8 cellular contexts compared by ENCODE assay signal in genomic region chr15:78077053-78077859, GRCh38. TPM values are rescaled to one million over a fixed set of nuclear protein-coding genes. Genes with fewer than 3 reads are reported as not detected.
DNase-seq lines count a peak whose midpoint lies in the region; ATAC-seq lines count a peak whose summit lies in the region.

Gene TBC1D2B (minus strand): TSS chr15:78077711. CDS start chr15:78077652, 59 bp downstream.

- peak within 1 kb of the TSS; percentile 69 to 90 for H3K4ac ChIP-seq in mesenchymal stem cell (ENCODE audit: low read depth in 1 of 2, low read length in 2 of 2)

- H2BK12ac ChIP-seq in mesenchymal stem cell (ENCODE audit: low read length in 2 of 2) = peak within 1 kb of the TSS; percentile 23 to 29

- peak within 1 kb of the TSS; percentile 68 to 97 for H3K14ac ChIP-seq in mesenchymal stem cell (ENCODE audit: low read length in 2 of 2)

- no peaks in the 10 kb centered on the region for H3K9me3 Mint-ChIP-seq in activated CD8-positive, alpha-beta T cell treated with anti-CD3 and anti-CD28 coated beads, Interleukin-2, amount 10 ng/mL, durations not matched to agents 7 days and 5 days (ENCODE audit: insufficient read depth)

- peak within 1 kb of the TSS; percentile 88 for H2BK15ac ChIP-seq in mesenchymal stem cell (ENCODE audit: low read depth, poor library complexity, severe bottlenecking)

- peak within 1 kb of the TSS; percentile 90 for H4K91ac ChIP-seq in mesenchymal stem cell (ENCODE audit: low read length)

- H4K8ac ChIP-seq in mesenchymal stem cell (ENCODE audit: low read length) = peak within 1 kb of the TSS; percentile 90

- no peaks in the 10 kb centered on the region for H3K27me3 Mint-ChIP-seq in activated CD8-positive, alpha-beta T cell treated with anti-CD3 and anti-CD28 coated beads, Interleukin-2, amount 10 ng/mL, durations not matched to agents 7 days and 5 days (ENCODE audit: low read depth)

- peak within 1 kb of the TSS; percentile 14 for H2AK5ac ChIP-seq in mesenchymal stem cell (ENCODE audit: low read length, severe bottlenecking)

- peak; percentile 81 for ATAC-seq in HG02885 (IDR thresholded peaks at IDR 0.05; ENCODE audit: poor library complexity, unreplicated experiment)
- ATAC-seq in activated CD8-positive, alpha-beta T cell treated with anti-CD3 and anti-CD28 coated beads, Interleukin-2, amount 10 ng/mL, durations not matched to agents 7 days and 5 days = peak; percentile 83

- peak within 1 kb of the TSS; percentile 72 for H3K27ac ChIP-seq in effector memory CD4-positive, alpha-beta T cell (ENCODE audit: insufficient read depth, low read length, poor library complexity, severe bottlenecking)
- H3K27ac ChIP-seq in mesenchymal stem cell (ENCODE audit: low read length, poor library complexity, severe bottlenecking) = peak within 1 kb of the TSS; percentile 95

- POLR2A ChIA-PET in activated CD8-positive, alpha-beta T cell treated with anti-CD3 and anti-CD28 coated beads, Interleukin-2, amount 10 ng/mL, durations not matched to agents 7 days and 5 days (lab: Charles Lee) = interaction anchor here (0.9 to 1.7 kb wide), 3 partner anchors 26 to 42 kb away, joined by 4 to 5 read pairs (median 4); no protein-coding TSS in a partner anchor

- peak within 1 kb of the TSS; percentile 8 for H2AFZ ChIP-seq in mesenchymal stem cell (ENCODE audit: low read depth, low read length)

- peak within 1 kb of the TSS; percentile 60 to 99 for H3K18ac ChIP-seq in mesenchymal stem cell (ENCODE audit: low read depth in 1 of 2, low read length in 2 of 2)

- peak within 1 kb of the TSS; percentile 78 for H3K4me2 ChIP-seq in mesenchymal stem cell (ENCODE audit: low read length, poor library complexity, severe bottlenecking)

- H3K9me3 ChIP-seq in effector memory CD4-positive, alpha-beta T cell (ENCODE audit: control insufficient read depth, low read length) = no peaks in the 10 kb centered on the region
- H3K9me3 ChIP-seq in mesenchymal stem cell (ENCODE audit: control insufficient read depth, low read length) = no peaks in the 10 kb centered on the region

- peak within 1 kb of the TSS; percentile 94 for H3K27ac Mint-ChIP-seq in activated CD8-positive, alpha-beta T cell treated with anti-CD3 and anti-CD28 coated beads, Interleukin-2, amount 10 ng/mL, durations not matched to agents 7 days and 5 days

- DNase-seq in NCI-H2196 (lab: John Stamatoyannopoulos, UW; ENCODE audit: unreplicated experiment) = peak; percentile 33
- no peak for DNase-seq in NCI-H2196 treated with DMSO at 0.1 percent for 48 hours (lab: John Stamatoyannopoulos, UW; ENCODE audit: unreplicated experiment)
- peak; percentile 29 for DNase-seq in NCI-H345 treated with DMSO at 0.1 percent for 48 hours (lab: John Stamatoyannopoulos, UW; ENCODE audit: unreplicated experiment)
- DNase-seq in activated CD8-positive, alpha-beta T cell treated with anti-CD3 and anti-CD28 coated beads, Interleukin-2, amount 10 ng/mL, durations not matched to agents 7 days and 5 days = peak; percentile 69
- peak; percentile 51 to 59 (median 55) for DNase-seq in effector memory CD4-positive, alpha-beta T cell
- DNase-seq in mesenchymal stem cell = peak; percentile 61
- peak; percentile 60 for DNase-seq in stimulated activated CD8-positive, alpha-beta memory T cell treated with anti-CD3 and anti-CD28 coated beads, Interleukin-12 subunit alpha, Interleukin-12 subunit beta, amount 100 ng/mL, for 4 hours (ENCODE audit: low read depth)

- H3K23ac ChIP-seq in mesenchymal stem cell (ENCODE audit: low read length in 2 of 2) = peak within 1 kb of the TSS in 1 of 2 experiments; percentile 90

- no peaks in the 10 kb centered on the region for H3K79me1 ChIP-seq in mesenchymal stem cell (replicated peaks; ENCODE audit: low read length, poor library complexity, severe bottlenecking)

- H3K36me3 Mint-ChIP-seq in activated CD8-positive, alpha-beta T cell treated with anti-CD3 and anti-CD28 coated beads, Interleukin-2, amount 10 ng/mL, durations not matched to agents 7 days and 5 days (ENCODE audit: low read depth) = peaks cover 31% of the 10 kb centered on the region

- H2BK5ac ChIP-seq in mesenchymal stem cell (ENCODE audit: low read depth, low read length, poor library complexity, severe bottlenecking) = peak within 1 kb of the TSS; percentile 91

- H2BK120ac ChIP-seq in mesenchymal stem cell (ENCODE audit: low read depth, low read length) = peak within 1 kb of the TSS; percentile 86

- under 1% methylated on average over 46 of the region's 104 CpGs for WGBS in mesenchymal stem cell

- CTCF ChIA-PET in activated CD8-positive, alpha-beta T cell treated with anti-CD3 and anti-CD28 coated beads, Interleukin-2, amount 10 ng/mL, durations not matched to agents 7 days and 5 days (lab: Charles Lee) = interaction anchor here (0.6 to 15.5 kb wide), 5 partner anchors 9 to 43 kb away, joined by 3 to 305 read pairs (median 3); no protein-coding TSS in a partner anchor

- H3K4me3 ChIP-seq in effector memory CD4-positive, alpha-beta T cell (ENCODE audit: insufficient read depth, low read depth, low read length, poor library complexity, severe bottlenecking) = peak within 1 kb of the TSS; percentile 87
- peak within 1 kb of the TSS; percentile 90 to 96 for H3K4me3 ChIP-seq in mesenchymal stem cell (ENCODE audit: insufficient read depth in 1 of 2, low read depth in 1 of 2, low read length in 2 of 2)

- no peaks in the 10 kb centered on the region for H3K27me3 ChIP-seq in effector memory CD4-positive, alpha-beta T cell (replicated peaks; ENCODE audit: control insufficient read depth, insufficient read depth, low read length, poor library complexity, severe bottlenecking)
- H3K27me3 ChIP-seq in mesenchymal stem cell (ENCODE audit: control insufficient read depth in 1 of 2, insufficient read depth in 1 of 2, low read length in 2 of 2) = no peaks in the 10 kb centered on the region

- H3K4me1 ChIP-seq in effector memory CD4-positive, alpha-beta T cell (ENCODE audit: control insufficient read depth, insufficient read depth, low read length, poor library complexity, severe bottlenecking) = peaks cover 14% of the 10 kb centered on the region
- peaks cover 4% of the 10 kb centered on the region for H3K4me1 ChIP-seq in mesenchymal stem cell (ENCODE audit: control insufficient read depth, insufficient read depth, low read depth, low read length)

- peak within 1 kb of the TSS; percentile 100 for H3K4me3 Mint-ChIP-seq in activated CD8-positive, alpha-beta T cell treated with anti-CD3 and anti-CD28 coated beads, Interleukin-2, amount 10 ng/mL, durations not matched to agents 7 days and 5 days

- peaks cover 50% of the 10 kb centered on the region for H3K4me1 Mint-ChIP-seq in activated CD8-positive, alpha-beta T cell treated with anti-CD3 and anti-CD28 coated beads, Interleukin-2, amount 10 ng/mL, durations not matched to agents 7 days and 5 days (ENCODE audit: low read depth)

- no peaks in the 10 kb centered on the region for H3K36me3 ChIP-seq in effector memory CD4-positive, alpha-beta T cell (ENCODE audit: control insufficient read depth, insufficient read depth, low read length)
- H3K36me3 ChIP-seq in mesenchymal stem cell (ENCODE audit: control insufficient read depth in 1 of 2, insufficient read depth in 2 of 2, low read depth in 1 of 2, low read length in 2 of 2) = peaks cover 2 to 5% of the 10 kb centered on the region in 2 experiments

- peak within 1 kb of the TSS; percentile 95 for H3K9ac ChIP-seq in mesenchymal stem cell (ENCODE audit: low read length)

RNA-seq across cellular contexts. Expression of gene TBC1D2B, which starts in this region (rescaled TPM):
- 100 to 1,000 TPM; 109 to 119 TPM for total RNA-seq in activated CD8-positive, alpha-beta T cell treated with anti-CD3 and anti-CD28 coated beads, Interleukin-2, amount 10 ng/mL, durations not matched to agents 7 days and 5 days
- polyA plus RNA-seq in mesenchymal stem cell (2013, experiment 1 of 2) = 43.1 TPM
- polyA plus RNA-seq in mesenchymal stem cell (2013, experiment 2 of 2) = 41.2 TPM
